In the genomic region with DNA sequence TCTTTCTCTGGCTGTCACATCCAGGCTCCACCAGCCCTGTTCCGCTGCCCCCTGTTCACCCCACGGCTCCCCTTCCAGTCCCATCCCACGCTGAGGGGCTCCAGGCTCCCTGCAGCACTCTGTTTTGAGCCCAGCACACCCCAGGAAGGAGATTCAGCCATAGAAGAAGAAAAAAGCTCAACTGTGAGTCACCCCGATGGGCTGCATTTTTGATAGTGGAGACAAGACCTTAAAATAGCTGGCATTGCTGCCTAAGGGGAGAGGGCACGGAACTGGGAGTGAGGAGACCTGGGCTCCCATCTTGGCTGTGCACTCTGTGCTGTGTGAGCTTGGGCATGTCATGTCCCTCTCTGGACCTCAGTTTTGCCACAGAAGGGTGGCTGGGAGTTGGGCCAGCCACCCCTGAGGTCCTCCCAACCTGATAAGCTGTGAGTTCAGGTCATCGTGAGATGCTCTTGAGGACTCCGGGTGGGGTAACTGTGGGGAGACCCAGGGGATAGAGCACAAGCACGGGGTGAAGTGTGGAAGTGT, we compare ENCODE assay signal across 16 cellular contexts. TPM values are rescaled to one million over a fixed set of nuclear protein-coding genes. Genes with fewer than 3 reads are reported as not detected.
DNase-seq lines count a peak whose midpoint lies in the region; ATAC-seq, FAIRE-seq and TF ChIP-seq lines count a peak whose summit lies in the region.
"Had no signal": no experiment of that assay in that cellular context is flagged by ENCODE, and none has a peak within 500 bp of the region (broad histone marks: within the 10 kb centered on the region; RNA-seq: fewer than 3 reads in every experiment).

No MANE protein-coding gene starts in this region.

- no peak for ATAC-seq in Right ventricle myocardium superior (ENCODE audit: poor library complexity)
- ATAC-seq in GM19324 (IDR thresholded peaks at IDR 0.05; ENCODE audit: low FRiP score, unreplicated experiment) = no peak

- peak overlapping the region; percentile 81 for H3K27ac ChIP-seq in cardiac muscle cell
- H3K27ac ChIP-seq in mesodermal cell (ENCODE audit: low read depth, low read length, severe bottlenecking) = peak overlapping the region; percentile 92
- H3K27ac ChIP-seq: 22Rv1, HL-60, sigmoid colon, suprapubic skin had no signal

- intact Hi-C loops in Right ventricle myocardium superior (cut with DNase I) = no loop called here

- H3K4me3 ChIP-seq in cardiac muscle cell = no peak overlapping the region
- H3K4me3 ChIP-seq in mesodermal cell (ENCODE audit: extremely low read depth, insufficient read depth, low read length, poor library complexity, severe bottlenecking) = no peak overlapping the region
- H3K4me3 ChIP-seq: sigmoid colon, suprapubic skin had no signal

- no peak for TF ChIP-seq CTCF in cardiac muscle cell (IDR thresholded peaks at IDR 0.05; ENCODE audit: low read depth, low read length)

- peaks cover 28% of the 10 kb centered on the region for H3K4me1 ChIP-seq in cardiac muscle cell (ENCODE audit: low read depth)
- peaks cover 36% of the 10 kb centered on the region for H3K4me1 ChIP-seq in mesodermal cell (ENCODE audit: control insufficient read depth, insufficient read depth, low read length, poor library complexity, severe bottlenecking)

- H3K36me3 ChIP-seq in cardiac muscle cell = no peaks in the 10 kb centered on the region
- H3K36me3 ChIP-seq in mesodermal cell (ENCODE audit: control insufficient read depth, insufficient read depth, low read length) = no peaks in the 10 kb centered on the region
- H3K36me3 ChIP-seq: sigmoid colon, suprapubic skin had no signal

- DNase-seq in cardiac muscle cell (ENCODE audit: low read depth in 1 of 2, low spot score in 1 of 2) (peak in 1 of 2 donors; percentile 56), Right ventricle myocardium superior (no peak), dermis blood vessel endothelial cell (peak; percentile 65), urothelium cell line (ENCODE audit: low spot score) (no peak), D341Med (ENCODE audit: low spot score) (no peak), DMS53 (lab: John Stamatoyannopoulos, UW) (no peak)
- DNase-seq: activated CD8-positive, alpha-beta memory T cell treated with anti-CD3 and anti-CD28 coated beads for 24 hours; glutamatergic neuron; NCI-H446 treated with DMSO at 0.1 percent for 48 hours; sigmoid colon had no signal

- FAIRE-seq in urothelium cell line (lab: Jason Lieb, UNC) = peak; percentile 32
- FAIRE-seq: TTC549 had no signal

- H3K27me3 ChIP-seq in cardiac muscle cell = no peaks in the 10 kb centered on the region
- H3K27me3 ChIP-seq: sigmoid colon, suprapubic skin had no signal

- H3K9me3 ChIP-seq in cardiac muscle cell (ENCODE audit: low read depth) = no peaks in the 10 kb centered on the region
- H3K9me3 ChIP-seq in mesodermal cell (ENCODE audit: control insufficient read depth, low read length) = no peaks in the 10 kb centered on the region
- H3K9me3 ChIP-seq: sigmoid colon, suprapubic skin had no signal

- WGBS in mesodermal cell (ENCODE audit: insufficient coverage in 2 of 2), 2 experiments = 84 to 91% methylated on average over 3 to 4 of the region's 8 CpGs

RNA-seq across cellular contexts. Expression of gene SMAD6, which starts 57.2 kb away (rescaled TPM):
- total RNA-seq in cardiac muscle cell = 232 and 274 TPM in 2 replicates
- 106 and 155 TPM in 2 replicates for polyA plus RNA-seq in cardiac muscle cell
- total RNA-seq in Right ventricle myocardium superior = 14.1 TPM
- total RNA-seq in dermis blood vessel endothelial cell = 10.1 and 11.9 TPM in 2 replicates
- 111 TPM for polyA plus RNA-seq in mesodermal cell (2013, experiment 1 of 2)
- polyA plus RNA-seq in mesodermal cell (2013, experiment 2 of 2) = 96.8 TPM

Comparison
In these comparisons a context has a peak if more than half of its experiments do, and no peak if none do; other contexts are left out.
1. RNA of gene SMAD6, which starts 57.2 kb away (total RNA-seq): 232 to 274 TPM in cardiac muscle cell; 14.1 TPM in Right ventricle myocardium superior (single experiment) and 10.1 to 11.9 TPM in dermis blood vessel endothelial cell; every median in the first group is over 10 times any median in the second.